ENCODE assay signal across 30 cellular contexts in the genomic region with DNA sequence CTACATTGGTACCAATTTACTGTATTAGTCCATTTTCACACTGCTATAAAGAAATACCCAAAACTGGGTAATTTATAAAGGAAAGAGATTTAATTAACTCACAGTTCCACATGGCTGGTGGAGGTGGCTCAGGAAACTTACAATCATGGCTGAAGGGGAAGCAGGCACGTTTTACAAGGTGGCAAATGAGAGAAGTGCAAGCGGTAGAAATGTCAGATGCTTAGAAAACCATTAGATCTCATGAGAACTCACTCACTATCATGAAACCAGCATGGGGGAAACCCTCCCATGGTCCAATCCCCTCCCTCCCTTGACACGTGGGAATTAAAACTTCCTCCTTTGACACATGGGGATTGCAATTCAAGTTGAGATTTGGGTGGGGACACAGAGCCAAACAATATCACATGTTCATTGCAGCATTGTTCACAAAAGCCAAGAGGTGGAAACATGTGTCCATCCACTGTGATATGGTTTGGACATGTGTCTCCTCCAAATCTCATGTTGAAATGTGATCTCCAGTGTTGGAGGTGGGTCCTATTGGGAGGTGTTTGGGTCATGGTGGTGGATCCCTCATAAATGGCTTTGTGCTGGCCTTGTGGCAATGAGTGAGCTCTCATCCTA. TPM values are rescaled to one million over a fixed set of nuclear protein-coding genes. Genes with fewer than 3 reads are reported as not detected.
DNase-seq lines count a peak whose midpoint lies in the region; ATAC-seq, FAIRE-seq and TF ChIP-seq lines count a peak whose summit lies in the region.
"Had no signal": no experiment of that assay in that cellular context is flagged by ENCODE, and none has a peak within 500 bp of the region (broad histone marks: within the 10 kb centered on the region; RNA-seq: fewer than 3 reads in every experiment).

No MANE protein-coding gene starts in this region.

- ATAC-seq in GM12878 = no peak
- no peak for ATAC-seq in HepG2

- BruUV-seq in GM12878 (replicated peaks; lab: Mats Ljungman, UMichigan) (no TSS peak), HepG2 (replicated peaks; lab: Mats Ljungman, UMichigan) (no TSS peak)

- 38% methylated on average over 3 of the region's 3 CpGs for WGBS in GM12878 (ENCODE audit: insufficient coverage, insufficient replicate concordance, low lambda C conversion rate, missing lambda C conversion rate)
- WGBS in HepG2 (ENCODE audit: low lambda C conversion rate) = 19% methylated on average over 3 of the region's 3 CpGs

- RAD21 ChIA-PET in GM12878 (lab: Charles Lee; ENCODE audit: unreplicated experiment) = no interaction called here

- H3K4me2 ChIP-seq in GM12878 (ENCODE audit: control insufficient read depth, insufficient read depth) = no peak overlapping the region
- H3K4me2 ChIP-seq in HepG2 (ENCODE audit: low read depth, low read length) = no peak overlapping the region
- H3K4me2 ChIP-seq: BLaER1 had no signal

- no peak overlapping the region for H3K9ac ChIP-seq in GM12878 (ENCODE audit: control insufficient read depth, insufficient read depth, low read length)
- no peak overlapping the region for H3K9ac ChIP-seq in HepG2 (ENCODE audit: insufficient read depth, low read depth, low read length)
- H3K9ac ChIP-seq: BLaER1 had no signal

- no peak overlapping the region for H2AFZ ChIP-seq in GM12878 (ENCODE audit: control insufficient read depth, low read depth, low read length)
- no peak overlapping the region for H2AFZ ChIP-seq in HepG2 (ENCODE audit: low read length)

- peaks cover 9% of the 10 kb centered on the region for H3K9me3 ChIP-seq in GM12878 (replicated peaks; ENCODE audit: control insufficient read depth, insufficient read depth, low read length)
- H3K9me3 ChIP-seq in HepG2 (ENCODE audit: low read length) = peaks cover 17% of the 10 kb centered on the region
- no peaks in the 10 kb centered on the region for H3K9me3 ChIP-seq in HAP-1
- H3K9me3 ChIP-seq: BE2C had no signal

- no peak for TF ChIP-seq POLR2A in GM12878 (IDR thresholded peaks at IDR 0.05; ENCODE audit: low read depth, low read length)
- no peak for TF ChIP-seq POLR2A in HepG2 (IDR thresholded peaks at IDR 0.05; ENCODE audit: insufficient read depth in 1 of 2, low read depth in 2 of 2, low read length in 2 of 2)

- H4K20me1 ChIP-seq in GM12878 (ENCODE audit: control insufficient read depth, insufficient read depth) = no peaks in the 10 kb centered on the region
- no peaks in the 10 kb centered on the region for H4K20me1 ChIP-seq in HepG2 (ENCODE audit: insufficient read depth, low read length)
- H4K20me1 ChIP-seq: BLaER1 had no signal

- TF ChIP-seq CTCF in GM12878 (IDR thresholded peaks at IDR 0.05 in 2 of 3, conservative IDR thresholded peaks at IDR 0.05 in 1 of 3; ENCODE audit: control insufficient read depth in 2 of 3, extremely low read depth in 1 of 3, insufficient read depth in 1 of 3, low read depth in 3 of 3, low read length in 3 of 3) (no peak), HepG2 (CRISPR knock-in tag; IDR thresholded peaks at IDR 0.05) (no peak)

- no peak for FAIRE-seq in GM12878 (lab: Jason Lieb, UNC)
- FAIRE-seq in HepG2 (lab: Jason Lieb, UNC) = no peak
- peak; percentile 58 for FAIRE-seq in urothelium cell line (lab: Jason Lieb, UNC)
- FAIRE-seq: A204.1, GM12891, GM19239 had no signal

- no peaks in the 10 kb centered on the region; a peak in 1 of 4 replicates for H3K36me3 ChIP-seq in GM12878 (ENCODE audit: control insufficient read depth in 2 of 2, insufficient read depth in 2 of 2, low read length in 1 of 2)
- no peaks in the 10 kb centered on the region for H3K36me3 ChIP-seq in HepG2 (replicated peaks in 1 of 2; ENCODE audit: control insufficient read depth in 1 of 2, insufficient read depth in 2 of 2, low read length in 2 of 2)
- no peaks in the 10 kb centered on the region for H3K36me3 ChIP-seq in HAP-1 (replicated peaks)
- H3K36me3 ChIP-seq: BE2C, BLaER1 had no signal

- TF ChIP-seq EP300 in GM12878 (IDR thresholded peaks at IDR 0.05; ENCODE audit: borderline replicate concordance in 1 of 2, control insufficient read depth in 1 of 2, low read depth in 2 of 2, low read length in 2 of 2) = no peak
- no peak for TF ChIP-seq EP300 in HepG2 (IDR thresholded peaks at IDR 0.05; ENCODE audit: low read depth in 2 of 2, low read length in 2 of 2)
- no peak for TF ChIP-seq EP300 in HepG2 (CRISPR knock-in tag; IDR thresholded peaks at IDR 0.05; ENCODE audit: borderline replicate concordance)

- H3K79me2 ChIP-seq in GM12878 (ENCODE audit: control insufficient read depth, insufficient read depth, low read length) (no peaks in the 10 kb centered on the region), HepG2 (ENCODE audit: insufficient read depth, low read length) (no peaks in the 10 kb centered on the region)

- H3K27ac ChIP-seq in GM12878 (ENCODE audit: control insufficient read depth, insufficient read depth) (no peak overlapping the region), HepG2 (ENCODE audit: extremely low read length, insufficient read depth, low read length) (no peak overlapping the region)
- H3K27ac ChIP-seq: BLaER1 had no signal

- peaks cover 8% of the 10 kb centered on the region for H3K4me1 ChIP-seq in GM12878 (ENCODE audit: control insufficient read depth, insufficient read depth, low read length)
- no peaks in the 10 kb centered on the region for H3K4me1 ChIP-seq in HepG2 (ENCODE audit: insufficient read depth, low read length)
- no peaks in the 10 kb centered on the region for H3K4me1 ChIP-seq in HAP-1
- H3K4me1 ChIP-seq: BE2C had no signal

- H3K4me3 ChIP-seq in GM12878 = no peak overlapping the region
- no peak overlapping the region for H3K4me3 ChIP-seq in HepG2 (replicated peaks in 1 of 3; ENCODE audit: insufficient read depth in 1 of 3, low read depth in 2 of 3, low read length in 3 of 3)
- H3K4me3 ChIP-seq in HAP-1 = no peak overlapping the region
- H3K4me3 ChIP-seq: BLaER1 had no signal

- intact Hi-C loops in GM12878 (cut with micrococcal nuclease; ENCODE audit: unreplicated experiment) (no loop called here), HepG2 (cut with micrococcal nuclease; ENCODE audit: unreplicated experiment) (no loop called here)

- SMC1A ChIA-PET in GM12878 (lab: Charles Lee; ENCODE audit: uncharacterized antibody, unreplicated experiment) = interaction anchor here (1.2 kb wide), 1 partner anchor 56 kb away, joined by 3 read pairs; no protein-coding TSS in a partner anchor

- H3K27me3 ChIP-seq in GM12878 (replicated peaks in 1 of 2; ENCODE audit: control insufficient read depth in 2 of 2, insufficient read depth in 2 of 2, low read length in 1 of 2) = no peaks in the 10 kb centered on the region
- H3K27me3 ChIP-seq in HepG2 (ENCODE audit: control insufficient read depth in 1 of 2, insufficient read depth in 2 of 2, low read length in 2 of 2) = peaks cover 3 to 6% of the 10 kb centered on the region in 2 experiments; a peak in 2 of 5 replicates
- no peaks in the 10 kb centered on the region for H3K27me3 ChIP-seq in HAP-1 (ENCODE audit: low read depth)
- H3K27me3 ChIP-seq: BE2C, BLaER1 had no signal

- TF ChIP-seq RAD21 in GM12878 (IDR thresholded peaks at IDR 0.05; ENCODE audit: insufficient read depth, low read depth, low read length) (no peak), HepG2 (CRISPR knock-in tag; IDR thresholded peaks at IDR 0.05) (no peak)

- CTCF ChIA-PET in GM12878 (lab: Yijun Ruan, JAX) (interaction anchor here (1.0 to 1.2 kb wide), 2 partner anchors 10 kb away, joined by 3 to 5 read pairs; no protein-coding TSS in a partner anchor), HepG2 (lab: Yijun Ruan, JAX; ENCODE audit: low intra/inter-chr PET ratio, low total read pairs) (no interaction called here)

- POLR2A ChIA-PET in GM12878 (lab: Charles Lee) = no interaction called here
- POLR2A ChIA-PET in HepG2 (lab: Yijun Ruan, JAX) = no interaction called here

- no peak for DNase-seq in GM12878 (ENCODE audit: low read depth, low spot score)
- no peak for DNase-seq in HepG2 (ENCODE audit: low spot score)
- no peak for DNase-seq in urothelium cell line (ENCODE audit: low spot score)
- no peak for DNase-seq in iPS-NIHi11 (ENCODE audit: low spot score)
- DNase-seq in stimulated activated naive CD4-positive, alpha-beta T cell treated with Interleukin-2 at 50 U/mL for 16 hours (lab: John Stamatoyannopoulos, UW) = no peak
- no peak for DNase-seq in HAP-1 (ENCODE audit: low spot score in 2 of 2)
- DNase-seq: 8988T; ACHN; BE2C; C1 segment of cervical spinal cord; CD4-positive, alpha-beta memory T cell; CD4-positive, CD25-positive, alpha-beta regulatory T cell; CD8-positive, alpha-beta memory T cell; COR-L47; DMS 273 treated with DMSO at 0.1 percent for 48 hours; DMS153; DMS53; DMS79; DND-41; EL; GDM1 had no signal

- in situ Hi-C loops in GM12878 (cut with MboI) = no loop called here
- in situ Hi-C loops in HepG2 (cut with HindIII; ENCODE audit: extremely low pct_ligation_motif_present, low pct_unique_long_range_greater_than_20kb) = no loop called here
- in situ Hi-C loops in HAP-1 (cut with MboI; ENCODE audit: low sequenced_read_pairs) = no loop called here

RNA-seq across cellular contexts. Expression of a gene that starts 3.1 kb away (rescaled TPM):
- not detected in 2 replicates for total RNA-seq in GM12878 (2013; cell fraction: nucleolus; rRNA removed)
- total RNA-seq in GM12878 (2014; rRNA removed) = 0.22 TPM in 1 of 2 replicates, not detected in the other
- total RNA-seq in GM12878 (2014; rRNA removed; fragmentation: Illumina TruSeq; extraction: Trizol) = not detected in 2 replicates
- total RNA-seq in GM12878 (2021) = not detected in 2 replicates
- polyA plus RNA-seq in GM12878 (2011; ENCODE audit: low read depth) = not detected
- 0.26 and 0.37 TPM in 2 replicates for polyA plus RNA-seq in GM12878 (2011; rRNA removed)
- 0.37 and 0.96 TPM in 2 replicates for polyA plus RNA-seq in GM12878 (2011; cell fraction: cytosol; rRNA removed)
- polyA plus RNA-seq in GM12878 (2011; cell fraction: nucleus; rRNA removed) = 0.21 TPM in 1 of 2 replicates, not detected in the other
- 0.21 TPM in 1 of 2 replicates, not detected in the other for polyA plus RNA-seq in GM12878 (2012)
- polyA plus RNA-seq in GM12878 (2014; fragmentation: Illumina TruSeq; extraction: Trizol) = not detected in 2 replicates
- not detected for polyA plus RNA-seq in GM12878 (2014; fragmentation: Nextera tagmentation; extraction: Ambion mirVana)
- polyA plus RNA-seq in GM12878 (2014; rRNA removed) = not detected in 2 replicates
- under 1 TPM in 1 of 2 experiments, not detected in 1; 0.30 TPM for polyA plus RNA-seq in GM12878 (2016; fragmentation: Nextera tagmentation; extraction: Ambion mirVana)
- not detected in 2 replicates for polyA minus RNA-seq in GM12878 (2011; rRNA and poly(A)+ RNA removed)
- polyA minus RNA-seq in GM12878 (2011; cell fraction: cytosol; rRNA and poly(A)+ RNA removed) = not detected in 2 replicates
- not detected in 2 replicates for polyA minus RNA-seq in GM12878 (2011; cell fraction: nucleus; rRNA and poly(A)+ RNA removed)
- not detected in 2 replicates for total RNA-seq in HepG2 (2016; rRNA removed; fragmentation: Illumina TruSeq; extraction: Trizol)
- not detected in 2 replicates for total RNA-seq in HepG2 (2016; cell fraction: cytosol; rRNA removed; fragmentation: Illumina TruSeq; extraction: Trizol; ENCODE audit: low read depth)
- not detected in 2 replicates for total RNA-seq in HepG2 (2016; cell fraction: insoluble cytoplasmic fraction; rRNA removed; fragmentation: Illumina TruSeq; extraction: Trizol)
- not detected in 2 replicates for total RNA-seq in HepG2 (2016; cell fraction: membrane; rRNA removed; fragmentation: Illumina TruSeq; extraction: Trizol)
- total RNA-seq in HepG2 (2016; cell fraction: nucleus; rRNA removed; fragmentation: Illumina TruSeq; extraction: Trizol) = not detected in 2 replicates
- polyA plus RNA-seq in HepG2 (2011; rRNA removed) = not detected in 2 replicates
- polyA plus RNA-seq in HepG2 (2011; cell fraction: cytosol; rRNA removed) = not detected in 2 replicates
- not detected in 2 replicates for polyA plus RNA-seq in HepG2 (2011; cell fraction: nucleus; rRNA removed)
- not detected in 2 replicates for polyA plus RNA-seq in HepG2 (2012)
- polyA plus RNA-seq in HepG2 (2016; cell fraction: cytosol; fragmentation: Illumina TruSeq; extraction: Trizol; ENCODE audit: low read depth) = not detected in 2 replicates
- not detected in 2 replicates for polyA plus RNA-seq in HepG2 (2016; cell fraction: insoluble cytoplasmic fraction; fragmentation: Illumina TruSeq; extraction: Trizol; ENCODE audit: low read depth)
- polyA plus RNA-seq in HepG2 (2016; cell fraction: membrane; fragmentation: Illumina TruSeq; extraction: Trizol; ENCODE audit: low read depth) = not detected in 2 replicates
- not detected in 2 replicates for polyA plus RNA-seq in HepG2 (2016; cell fraction: nucleus; fragmentation: Illumina TruSeq; extraction: Trizol; ENCODE audit: insufficient read depth, low read depth)
- polyA minus RNA-seq in HepG2 (2011; rRNA and poly(A)+ RNA removed; ENCODE audit: low replicate concordance) = not detected in 2 replicates
- not detected in 2 replicates for polyA minus RNA-seq in HepG2 (2011; cell fraction: cytosol; rRNA and poly(A)+ RNA removed)
- polyA minus RNA-seq in HepG2 (2011; cell fraction: nucleus; rRNA and poly(A)+ RNA removed) = not detected in 2 replicates
- total RNA-seq: A673; CD4-positive, alpha-beta memory T cell; CD4-positive, CD25-positive, alpha-beta regulatory T cell; CD8-positive, alpha-beta memory T cell; Daoy; G401 had no signal
- polyA plus RNA-seq: AG04450; CD14-positive monocyte; CD4-positive, alpha-beta memory T cell; CD4-positive, CD25-positive, alpha-beta regulatory T cell; CD8-positive, alpha-beta memory T cell had no signal
